In genomic region chrX:22192419-22193086, GRCh38 we compare ENCODE assay signal across 8 cellular contexts.
A peak's percentile ranks its signal among the peaks of the same experiment; 100 is the strongest.
DNase-seq lines count a peak whose midpoint lies in the region; ATAC-seq and TF ChIP-seq lines count a peak whose summit lies in the region.

No MANE protein-coding gene starts in this region.

- H3K36me3 ChIP-seq in A673 (ENCODE audit: insufficient read depth, low read length, poor library complexity, severe bottlenecking) (no peaks in the 10 kb centered on the region), left lung (no peaks in the 10 kb centered on the region)

- H3K27me3 ChIP-seq in A673 (replicated peaks; ENCODE audit: insufficient read depth, low read depth, low read length, poor library complexity) (no peaks in the 10 kb centered on the region), left lung (no peaks in the 10 kb centered on the region)

- no TSS peak for BruUV-seq in A673 (replicated peaks; lab: Mats Ljungman, UMichigan)

- H3K27me3 Mint-ChIP-seq in activated CD4-positive, alpha-beta T cell treated with anti-CD3 and anti-CD28 coated beads for 36 hours, result no peaks in the 10 kb centered on the region
- H3K27me3 Mint-ChIP-seq in chondrocyte (ENCODE audit: low read depth), result no peaks in the 10 kb centered on the region

- no peak overlapping the region for H3K4me3 Mint-ChIP-seq in activated CD4-positive, alpha-beta T cell treated with anti-CD3 and anti-CD28 coated beads for 36 hours
- H3K4me3 Mint-ChIP-seq in chondrocyte (ENCODE audit: unreplicated experiment), result peak overlapping the region; percentile 44

- POLR2A ChIA-PET in A673 (lab: Charles Lee; ENCODE audit: low non-redundant PET), result no interaction called here
- POLR2A ChIA-PET in activated CD4-positive, alpha-beta T cell treated with anti-CD3 and anti-CD28 coated beads for 36 hours (lab: Charles Lee), result no interaction called here

- H3K4me1 Mint-ChIP-seq in activated CD4-positive, alpha-beta T cell treated with anti-CD3 and anti-CD28 coated beads for 36 hours, result peaks cover 8% of the 10 kb centered on the region
- peaks cover 10% of the 10 kb centered on the region for H3K4me1 Mint-ChIP-seq in chondrocyte (ENCODE audit: low read depth)

- ATAC-seq in GM18502 (IDR thresholded peaks at IDR 0.05; ENCODE audit: poor library complexity, unreplicated experiment), result peak; percentile 98
- peak; percentile 94 for ATAC-seq in HG02885 (IDR thresholded peaks at IDR 0.05; ENCODE audit: poor library complexity, unreplicated experiment)
- ATAC-seq in activated CD4-positive, alpha-beta T cell treated with anti-CD3 and anti-CD28 coated beads for 36 hours, result peak; percentile 36
- peak; percentile 95 for ATAC-seq in left lung

- H3K4me1 ChIP-seq in A673 (ENCODE audit: insufficient read depth, low read length, poor library complexity, severe bottlenecking) (no peaks in the 10 kb centered on the region), left lung (no peaks in the 10 kb centered on the region)

- H3K27ac Mint-ChIP-seq in activated CD4-positive, alpha-beta T cell treated with anti-CD3 and anti-CD28 coated beads for 36 hours, result no peak overlapping the region
- peak overlapping the region; percentile 65 for H3K27ac Mint-ChIP-seq in chondrocyte (ENCODE audit: unreplicated experiment)

- H3K9me3 ChIP-seq in A673 (ENCODE audit: low read depth, low read length, poor library complexity, severe bottlenecking) (no peaks in the 10 kb centered on the region), left lung (no peaks in the 10 kb centered on the region)

- DNase-seq in A673 (ENCODE audit: low spot score) (peak; percentile 63), NCI-H2171 treated with DMSO at 0.1 percent for 48 hours (lab: John Stamatoyannopoulos, UW) (peak; percentile 60), chondrocyte (ENCODE audit: low spot score) (no peak), left lung (peak; percentile 63 to 78)
- peak; percentile 73 for DNase-seq in activated CD4-positive, alpha-beta T cell treated with anti-CD3 and anti-CD28 coated beads for 36 hours
- DNase-seq in stimulated activated CD4-positive, alpha-beta T cell treated with anti-CD3 and anti-CD28 coated beads, Interleukin-4, amount 100 ng/mL, for 48 hours (ENCODE audit: low read depth in 2 of 2), result peak; percentile 19 to 27

- no peaks in the 10 kb centered on the region for H3K9me3 Mint-ChIP-seq in activated CD4-positive, alpha-beta T cell treated with anti-CD3 and anti-CD28 coated beads for 36 hours (ENCODE audit: low read depth)
- H3K9me3 Mint-ChIP-seq in chondrocyte (ENCODE audit: low read depth), result peaks cover 10% of the 10 kb centered on the region

- CTCF ChIA-PET in A673 (lab: Charles Lee), result interaction anchor here (1.0 kb wide), 1 partner anchor 208 kb away, joined by 3 read pairs; no protein-coding TSS in a partner anchor
- CTCF ChIA-PET in activated CD4-positive, alpha-beta T cell treated with anti-CD3 and anti-CD28 coated beads for 36 hours (lab: Charles Lee), result interaction anchor here (1.4 to 2.3 kb wide), 2 partner anchors 57 to 207 kb away, joined by 5 to 11 read pairs; no protein-coding TSS in a partner anchor

- TF ChIP-seq CTCF in A673 (conservative IDR thresholded peaks at IDR 0.05; ENCODE audit: low read depth, low read length), result peak; percentile 79
- TF ChIP-seq CTCF in chondrocyte (IDR thresholded peaks at IDR 0.05), result peak; percentile 91
- peak; percentile 65 to 77 for TF ChIP-seq CTCF in left lung (IDR thresholded peaks at IDR 0.05)

- H3K36me3 Mint-ChIP-seq in activated CD4-positive, alpha-beta T cell treated with anti-CD3 and anti-CD28 coated beads for 36 hours (ENCODE audit: low read depth), result peaks cover 3% of the 10 kb centered on the region
- H3K36me3 Mint-ChIP-seq in chondrocyte (ENCODE audit: low read depth), result peaks cover 2% of the 10 kb centered on the region

- H3K4me3 ChIP-seq in A673 (ENCODE audit: low read depth, low read length, poor library complexity, severe bottlenecking) (no peak overlapping the region), left lung (no peak overlapping the region)

- no peak overlapping the region for H3K27ac ChIP-seq in A673 (ENCODE audit: low read depth, low read length, poor library complexity, severe bottlenecking)
- H3K27ac ChIP-seq in left lung, result no peak overlapping the region

- intact Hi-C loops in A673 (cut with micrococcal nuclease; ENCODE audit: unreplicated experiment) (loop anchor here (5.0 to 10.0 kb wide), 2 partner anchors 205 to 1668 kb away; no protein-coding TSS in a partner anchor), left lung (cut with DNase I) (no loop called here)
- intact Hi-C loops in activated CD4-positive, alpha-beta T cell treated with anti-CD3 and anti-CD28 coated beads for 36 hours (cut with DNase I, micrococcal nuclease), result loop anchor here (1.0 to 10.0 kb wide), 6 partner anchors 56 to 1712 kb away; partner anchors contain the start of genes MBTPS2 (in 2 of the 2), APOO (in 1 of the 2) and CXorf58 (in 1 of the 2)

Comparison
In these comparisons a context has a peak if more than half of its experiments do, and no peak if none do; other contexts are left out.
1. ATAC-seq: peak in every context shown above with its lines; median percentile 98 in GM18502; 95 in left lung; 94 in HG02885; 36 in activated CD4-positive, alpha-beta T cell treated with anti-CD3 and anti-CD28 coated beads for 36 hours.
2. intact Hi-C loops: an anchor here in A673 (5.0 to 10.0 kb wide) and activated CD4-positive, alpha-beta T cell treated with anti-CD3 and anti-CD28 coated beads for 36 hours (1.0 to 10.0 kb wide); none called in left lung.